8 cellular contexts compared by ENCODE assay signal in genomic region chr6:32843321-32843978, GRCh38. TPM values are rescaled to one million over a fixed set of nuclear protein-coding genes. Genes with fewer than 3 reads are reported as not detected.
DNase-seq lines count a peak whose midpoint lies in the region; ATAC-seq and TF ChIP-seq lines count a peak whose summit lies in the region.

No MANE protein-coding gene starts in this region.

- H3K9ac ChIP-seq in skeletal muscle tissue (ENCODE audit: low read depth in 1 of 3, low read length in 3 of 3), result peak overlapping the region; percentile 82 to 92 (median 90)

- H3K27me3 ChIP-seq in cardiac muscle cell, result peaks cover 88% of the 10 kb centered on the region
- H3K27me3 ChIP-seq in right atrium auricular region, result no peaks in the 10 kb centered on the region
- H3K27me3 ChIP-seq in skeletal muscle tissue (ENCODE audit: control insufficient read depth in 3 of 3, insufficient read depth in 3 of 3, low read length in 3 of 3), result no peaks in the 10 kb centered on the region

- no peaks in the 10 kb centered on the region for H3K36me3 ChIP-seq in cardiac muscle cell
- H3K36me3 ChIP-seq in right atrium auricular region, result peaks cover 40% of the 10 kb centered on the region
- peaks cover 21 to 41% (median 41%) of the 10 kb centered on the region in 3 donors for H3K36me3 ChIP-seq in skeletal muscle tissue (ENCODE audit: control insufficient read depth in 3 of 3, insufficient read depth in 3 of 3, low read length in 3 of 3)

- H3K4me1 ChIP-seq in cardiac muscle cell (ENCODE audit: low read depth), result no peaks in the 10 kb centered on the region
- peaks cover 0 to 30% of the 10 kb centered on the region in 2 donors for H3K4me1 ChIP-seq in right atrium auricular region
- peaks cover 19 to 28% (median 21%) of the 10 kb centered on the region in 3 donors for H3K4me1 ChIP-seq in skeletal muscle tissue (ENCODE audit: control insufficient read depth in 3 of 3, insufficient read depth in 3 of 3, low read length in 3 of 3)

- ATAC-seq in Right ventricle myocardium inferior (no peak), GM18498 (IDR thresholded peaks at IDR 0.05; ENCODE audit: unreplicated experiment) (no peak)

- H3K4me3 ChIP-seq in cardiac muscle cell (peak overlapping the region; percentile 28), WI38 (ENCODE audit: low read depth, low read length) (peak overlapping the region; percentile 92), right atrium auricular region (peak overlapping the region; percentile 70 to 73), skeletal muscle tissue (ENCODE audit: low read length in 3 of 3) (peak overlapping the region; percentile 73 to 91 (median 88))

- no peak for DNase-seq in cardiac muscle cell (ENCODE audit: low read depth in 1 of 2, low spot score in 1 of 2)
- no peak for DNase-seq in Right ventricle myocardium inferior (ENCODE audit: missing footprints)
- DNase-seq in right atrium auricular region (ENCODE audit: low spot score), result no peak
- DNase-seq in NCI-H2029 treated with DMSO at 0.1 percent for 48 hours (lab: John Stamatoyannopoulos, UW), result no peak
- no peak for DNase-seq in hippocampal formation (lab: John Stamatoyannopoulos, UW)

- intact Hi-C loops in Right ventricle myocardium inferior (cut with DNase I), result no loop called here

- H3K27ac ChIP-seq in cardiac muscle cell, result no peak overlapping the region
- peak overlapping the region; percentile 94 to 95 for H3K27ac ChIP-seq in right atrium auricular region
- H3K27ac ChIP-seq in skeletal muscle tissue (ENCODE audit: low read depth, low read length), result peak overlapping the region; percentile 91

- H3K9me3 ChIP-seq in cardiac muscle cell (ENCODE audit: low read depth), result no peaks in the 10 kb centered on the region
- no peaks in the 10 kb centered on the region for H3K9me3 ChIP-seq in right atrium auricular region
- no peaks in the 10 kb centered on the region for H3K9me3 ChIP-seq in skeletal muscle tissue (ENCODE audit: control insufficient read depth in 3 of 3, low read length in 3 of 3)

- TF ChIP-seq CTCF in cardiac muscle cell (IDR thresholded peaks at IDR 0.05; ENCODE audit: low read depth, low read length) (no peak), WI38 (IDR thresholded peaks at IDR 0.05; ENCODE audit: low read depth, low read length) (no peak), right atrium auricular region (IDR thresholded peaks at IDR 0.05) (no peak)

RNA-seq across cellular contexts. Expression of gene PSMB8, which starts 0.4 kb away (rescaled TPM):
- total RNA-seq in cardiac muscle cell (0.21 and 0.42 TPM in 2 replicates), Right ventricle myocardium inferior (19.6 TPM), right atrium auricular region (10 to 100 TPM; 15.4 to 29.2 TPM), skeletal muscle tissue (18.8 TPM)
- 0.57 and 0.66 TPM in 2 replicates for polyA plus RNA-seq in cardiac muscle cell

RNA-seq across cellular contexts. Expression of gene TAP2, which starts 4.9 kb away (rescaled TPM):
- 2.6 and 5.1 TPM in 2 replicates for total RNA-seq in cardiac muscle cell
- polyA plus RNA-seq in cardiac muscle cell, result 2.1 and 2.5 TPM in 2 replicates
- 19.3 TPM for total RNA-seq in Right ventricle myocardium inferior
- total RNA-seq in right atrium auricular region, result 1 to 10 TPM; 3.4 to 6.3 TPM
- 9.4 TPM for total RNA-seq in skeletal muscle tissue

RNA-seq across cellular contexts. Expression of gene TAP1, which starts 10.1 kb away (rescaled TPM):
- total RNA-seq in cardiac muscle cell (6.8 and 11.6 TPM in 2 replicates), Right ventricle myocardium inferior (19.1 TPM), right atrium auricular region (10 to 100 TPM; 11.9 to 26.5 TPM), skeletal muscle tissue (14.1 TPM)
- 11.2 and 12.6 TPM in 2 replicates for polyA plus RNA-seq in cardiac muscle cell

RNA-seq across cellular contexts. Expression of gene PSMB9, which starts 10.5 kb away (rescaled TPM):
- 2.0 and 4.5 TPM in 2 replicates for total RNA-seq in cardiac muscle cell
- 5.9 and 11.0 TPM in 2 replicates for polyA plus RNA-seq in cardiac muscle cell
- 13.4 TPM for total RNA-seq in Right ventricle myocardium inferior
- total RNA-seq in right atrium auricular region, result 10 to 100 TPM; 10.9 to 17.6 TPM
- 7.8 TPM for total RNA-seq in skeletal muscle tissue

RNA-seq across cellular contexts. Expression of gene HLA-DOB, which starts 26.6 kb away (rescaled TPM):
- total RNA-seq in cardiac muscle cell (not detected in 2 replicates), Right ventricle myocardium inferior (not detected), right atrium auricular region (not detected), skeletal muscle tissue (not detected)
- not detected in 2 replicates for polyA plus RNA-seq in cardiac muscle cell

Comparison
In these comparisons a context has a peak if more than half of its experiments do, and no peak if none do; other contexts are left out.
1. RNA of gene PSMB8, which starts 0.4 kb away (total RNA-seq): 15.4 to 29.2 TPM in right atrium auricular region, 19.6 TPM in Right ventricle myocardium inferior (single experiment) and 18.8 TPM in skeletal muscle tissue (single experiment); 0.21 to 0.42 TPM in cardiac muscle cell; every median in the first group is over 10 times any median in the second.
2. H3K4me3 ChIP-seq: peak in every context shown above with its lines; median percentile 92 in WI38; 88 in skeletal muscle tissue; 72 in right atrium auricular region; 28 in cardiac muscle cell.